14 cellular contexts compared by ENCODE assay signal in the genomic region with DNA sequence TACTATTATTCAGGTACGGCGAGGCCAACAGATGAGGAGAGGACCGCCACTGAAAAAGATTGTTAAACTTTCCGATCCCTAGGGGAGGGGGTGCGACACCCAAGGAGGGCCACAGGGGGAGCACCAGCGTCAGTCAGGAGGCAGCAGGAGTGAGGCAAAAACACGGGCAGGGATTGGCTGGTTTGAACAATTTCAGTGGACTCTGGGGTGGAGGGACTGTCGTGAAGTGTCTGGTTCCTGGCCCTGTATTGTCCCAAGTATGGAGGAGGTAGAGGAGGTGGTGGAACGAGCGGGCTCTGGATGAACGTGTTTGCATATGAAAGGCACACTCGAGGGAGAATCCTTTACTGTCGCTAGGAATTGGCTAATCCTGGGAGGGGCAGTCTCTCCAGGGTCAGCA. TPM values are rescaled to one million over a fixed set of nuclear protein-coding genes. Genes with fewer than 3 reads are reported as not detected.
DNase-seq lines count a peak whose midpoint lies in the region; TF ChIP-seq lines count a peak whose summit lies in the region.
"Had no signal": no experiment of that assay in that cellular context is flagged by ENCODE, and none has a peak within 500 bp of the region (broad histone marks: within the 10 kb centered on the region; RNA-seq: fewer than 3 reads in every experiment).

No MANE protein-coding gene starts in this region.

- CTCF ChIA-PET in PC-9 (lab: Charles Lee), result no interaction called here

- H3K4me3 ChIP-seq in DOHH2 (ENCODE audit: low read length) (no peak overlapping the region), HUES6 (ENCODE audit: low read depth, low read length) (0 out of 2 replicates have a peak overlapping the region, but pooled peaks have one; percentile 2), astrocyte of the cerebellum (ENCODE audit: low read depth, low read length) (no peak overlapping the region), kidney epithelial cell (ENCODE audit: low read depth, low read length) (no peak overlapping the region), PC-9 (no peak overlapping the region)
- H3K4me3 ChIP-seq: ascending aorta, lower lobe of right lung had no signal

- in situ Hi-C loops in astrocyte of the cerebellum (cut with HindIII; ENCODE audit: low sequenced_read_pairs), result no loop called here

- no peak overlapping the region for H3K27ac ChIP-seq in DOHH2 (ENCODE audit: low read depth, low read length)
- no peak overlapping the region for H3K27ac ChIP-seq in HUES6 (ENCODE audit: low read depth, low read length)
- H3K27ac ChIP-seq in PC-9, result no peak overlapping the region
- H3K27ac ChIP-seq: ascending aorta, lower lobe of right lung had no signal

- no peaks in the 10 kb centered on the region for H3K79me2 ChIP-seq in DOHH2 (ENCODE audit: control insufficient read depth, low read length)
- H3K79me2 ChIP-seq in PC-9 (ENCODE audit: low read depth), result no peaks in the 10 kb centered on the region

- POLR2A ChIA-PET in PC-9 (lab: Charles Lee; ENCODE audit: unreplicated experiment), result no interaction called here

- TF ChIP-seq CTCF in DOHH2 (IDR thresholded peaks at IDR 0.05; ENCODE audit: low read depth, low read length, poor library complexity, severe bottlenecking) (peak; percentile 22), astrocyte of the cerebellum (IDR thresholded peaks at IDR 0.05; ENCODE audit: low read depth, low read length, missing control alignments) (peak; percentile 14), kidney epithelial cell (IDR thresholded peaks at IDR 0.05; ENCODE audit: insufficient read depth, low read length, poor library complexity, severe bottlenecking) (peak; percentile 15), PC-9 (conservative IDR thresholded peaks at IDR 0.05) (no peak)

- H3K36me3 ChIP-seq in DOHH2 (ENCODE audit: control insufficient read depth, low read length) (no peaks in the 10 kb centered on the region), HUES6 (ENCODE audit: control insufficient read depth, insufficient read depth, low read length) (no peaks in the 10 kb centered on the region), kidney epithelial cell (ENCODE audit: control insufficient read depth, insufficient read depth, low read length) (no peaks in the 10 kb centered on the region), PC-9 (ENCODE audit: low read depth) (no peaks in the 10 kb centered on the region)
- H3K36me3 ChIP-seq: ascending aorta, lower lobe of right lung had no signal

- H3K9me3 ChIP-seq in DOHH2 (ENCODE audit: control insufficient read depth, insufficient read depth, low read length), result no peaks in the 10 kb centered on the region
- no peaks in the 10 kb centered on the region for H3K9me3 ChIP-seq in HUES6 (ENCODE audit: control insufficient read depth, insufficient read depth, low read depth, low read length)
- no peaks in the 10 kb centered on the region for H3K9me3 ChIP-seq in PC-9 (ENCODE audit: insufficient read depth, low read depth)
- H3K9me3 ChIP-seq: ascending aorta, lower lobe of right lung had no signal

- H4K20me1 ChIP-seq in DOHH2 (ENCODE audit: control insufficient read depth, insufficient read depth, low read depth, low read length) (no peaks in the 10 kb centered on the region), PC-9 (ENCODE audit: insufficient read depth) (no peaks in the 10 kb centered on the region)

- H3K4me2 ChIP-seq in DOHH2 (ENCODE audit: low read length) (no peak overlapping the region), PC-9 (no peak overlapping the region)

- no peaks in the 10 kb centered on the region for H3K4me1 ChIP-seq in DOHH2 (ENCODE audit: control insufficient read depth, low read length)
- H3K4me1 ChIP-seq in HUES6 (ENCODE audit: control insufficient read depth, insufficient read depth, low read length), result peaks cover 17% of the 10 kb centered on the region
- H3K4me1 ChIP-seq in PC-9 (replicated peaks; ENCODE audit: insufficient read depth), result no peaks in the 10 kb centered on the region
- H3K4me1 ChIP-seq: ascending aorta, lower lobe of right lung had no signal

- no TSS peak for BruUV-seq in PC-9 (replicated peaks; lab: Mats Ljungman, UMichigan)

- H2AFZ ChIP-seq in PC-9, result no peak overlapping the region

- H3F3A ChIP-seq in DOHH2 (ENCODE audit: control insufficient read depth, insufficient read depth) (no peaks in the 10 kb centered on the region), PC-9 (ENCODE audit: insufficient read depth, low read depth) (no peaks in the 10 kb centered on the region)

- no peak for DNase-seq in astrocyte of the cerebellum (ENCODE audit: low read depth)
- no peak for DNase-seq in kidney epithelial cell (ENCODE audit: low read depth)
- DNase-seq in kidney glomerular epithelial cell (lab: John Stamatoyannopoulos, UW), result no peak
- DNase-seq in PC-9, result no peak
- DNase-seq in foreskin melanocyte, result no peak
- no peak for DNase-seq in Ammon's horn (ENCODE audit: low spot score)
- DNase-seq: CD8-positive, alpha-beta T cell; Kasumi-1; lower lobe of right lung; NCI-H2029 treated with DMSO at 0.1 percent for 48 hours; small intestine had no signal

- no peak overlapping the region for H3K9ac ChIP-seq in HUES6 (ENCODE audit: low read length)

- H3K9me2 ChIP-seq in DOHH2 (replicated peaks; ENCODE audit: control insufficient read depth, low read length) (no peaks in the 10 kb centered on the region), PC-9 (ENCODE audit: insufficient read depth) (no peaks in the 10 kb centered on the region)

- intact Hi-C loops in PC-9 (cut with micrococcal nuclease; ENCODE audit: unreplicated experiment), result no loop called here

- H3K27me3 ChIP-seq in DOHH2 (ENCODE audit: control insufficient read depth, low read length) (no peaks in the 10 kb centered on the region), HUES6 (ENCODE audit: control insufficient read depth, insufficient read depth, low read length) (no peaks in the 10 kb centered on the region), kidney epithelial cell (ENCODE audit: control insufficient read depth, insufficient read depth, low read length) (no peaks in the 10 kb centered on the region), PC-9 (ENCODE audit: insufficient read depth, low read depth) (no peaks in the 10 kb centered on the region)
- H3K27me3 ChIP-seq: ascending aorta had no signal

RNA-seq across cellular contexts. Expression of a gene that starts 32.5 kb away (rescaled TPM):
- total RNA-seq in kidney epithelial cell, result 15.0 and 16.2 TPM in 2 replicates
- total RNA-seq in PC-9 (2021), result 38.8 and 45.9 TPM in 2 replicates
